8 cellular contexts compared by ENCODE assay signal in the genomic region with DNA sequence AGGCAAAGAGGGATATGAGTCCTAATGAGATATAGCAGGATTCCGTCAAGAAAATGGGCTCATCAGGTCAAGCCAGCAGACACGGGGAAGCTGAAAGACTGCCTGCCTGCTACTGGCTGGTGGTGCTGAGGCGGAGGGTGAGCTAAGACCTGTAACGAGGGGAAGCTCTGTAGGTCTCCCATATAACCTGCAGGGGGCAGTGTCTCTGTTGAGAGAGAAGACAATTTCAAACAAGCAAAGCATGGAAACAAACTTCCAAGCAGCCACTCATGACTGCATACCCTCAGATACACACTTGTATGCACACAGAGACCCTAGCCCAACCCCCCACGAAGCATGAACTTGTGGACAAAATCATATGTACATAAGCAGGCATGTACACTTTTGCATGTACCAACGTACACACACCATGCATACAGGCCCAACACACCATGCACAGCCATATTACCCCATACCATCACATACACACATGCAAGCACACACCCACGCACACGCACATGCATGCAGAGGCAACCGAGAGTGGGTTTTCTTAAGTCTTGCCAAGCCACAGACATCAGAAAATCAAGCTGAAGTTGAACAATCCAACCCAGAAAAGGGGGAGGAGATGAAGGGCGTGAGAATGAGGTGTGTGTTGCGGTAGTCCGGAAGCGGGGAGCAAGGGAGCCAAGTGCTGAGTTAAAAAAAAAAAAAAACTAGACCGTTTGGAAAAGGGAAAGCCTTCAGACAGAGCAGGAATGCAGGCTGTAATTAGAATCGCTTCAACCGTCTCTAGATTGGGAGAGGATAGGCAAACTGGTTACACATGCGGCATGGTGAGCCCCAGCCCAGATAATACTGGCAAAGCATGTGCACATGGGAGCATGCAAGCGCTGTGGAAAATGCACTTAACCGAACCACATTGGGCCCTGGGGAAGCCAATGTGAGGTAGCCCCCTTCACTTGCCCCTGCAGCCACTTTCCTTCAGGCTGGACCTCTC.
DNase-seq lines count a peak whose midpoint lies in the region; ATAC-seq, FAIRE-seq and TF ChIP-seq lines count a peak whose summit lies in the region.

No MANE protein-coding gene starts in this region.

- H3K27ac ChIP-seq in A549 (no peak overlapping the region), RWPE2 (ENCODE audit: poor library complexity, severe bottlenecking) (no peak overlapping the region)

- no peak overlapping the region for H3K4me3 Mint-ChIP-seq in stimulated activated memory B cell treated with anti-CD40 and anti-IgM and Interleukin-4, amounts not matched to agents 10 μg/mL and 1 μg/mL and 100 μg/mL, for 72 hours

- no peaks in the 10 kb centered on the region for H3K4me1 Mint-ChIP-seq in stimulated activated memory B cell treated with anti-CD40 and anti-IgM and Interleukin-4, amounts not matched to agents 10 μg/mL and 1 μg/mL and 100 μg/mL, for 72 hours

- H3K36me3 ChIP-seq in GM06990 (ENCODE audit: control insufficient read depth, insufficient read depth, low read length), result no peaks in the 10 kb centered on the region
- no peaks in the 10 kb centered on the region for H3K36me3 ChIP-seq in RWPE2 (ENCODE audit: low read depth)
- H3K36me3 ChIP-seq in bronchial epithelial cell (ENCODE audit: control insufficient read depth, insufficient read depth, low read length), result no peaks in the 10 kb centered on the region

- DNase-seq in A549 (ENCODE audit: low read depth in 1 of 2, low spot score in 1 of 2) (peak; percentile 58 to 67), GM06990 (ENCODE audit: extremely low read depth, insufficient read length) (no peak), HS-27A (ENCODE audit: low read depth) (peak; percentile 2), RWPE2 (ENCODE audit: low spot score) (no peak), bronchial epithelial cell (ENCODE audit: low read depth) (peak; percentile 56), kidney tubule cell (ENCODE audit: low spot score) (peak; percentile 61), stromal cell of bone marrow (ENCODE audit: low read depth) (peak; percentile 13)

- no peak for TF ChIP-seq EP300 in A549 (IDR thresholded peaks at IDR 0.05)

- peak; percentile 28 to 29; a peak in 3 of 5 replicates for TF ChIP-seq RAD21 in A549 (conservative IDR thresholded peaks at IDR 0.05 in 1 of 2, IDR thresholded peaks at IDR 0.05 in 1 of 2)

- no peaks in the 10 kb centered on the region; the same call in 1 of the 2 replicates for H3K27me3 ChIP-seq in GM06990 (replicated peaks; ENCODE audit: control insufficient read depth, insufficient read depth, low read length)
- H3K27me3 ChIP-seq in RWPE2 (ENCODE audit: insufficient read depth, poor library complexity, severe bottlenecking), result no peaks in the 10 kb centered on the region
- no peaks in the 10 kb centered on the region for H3K27me3 ChIP-seq in bronchial epithelial cell (ENCODE audit: control insufficient read depth, insufficient read depth, low read length)

- no peak overlapping the region for H3K4me2 ChIP-seq in A549

- WGBS in A549 (ENCODE audit: missing lambda C conversion rate), result 68% methylated on average over 16 of the region's 19 CpGs

- CTCF ChIA-PET in A549 (lab: Yijun Ruan, JAX), result interaction anchor here (0.6 to 2.2 kb wide), 14 partner anchors 9 to 128 kb away, joined by 3 to 7 read pairs (median 3); no protein-coding TSS in a partner anchor

- H3K36me3 Mint-ChIP-seq in stimulated activated memory B cell treated with anti-CD40 and anti-IgM and Interleukin-4, amounts not matched to agents 10 μg/mL and 1 μg/mL and 100 μg/mL, for 72 hours, result no peaks in the 10 kb centered on the region

- no peak for TF ChIP-seq POLR2A in A549 (IDR thresholded peaks at IDR 0.05; ENCODE audit: low read length)

- FAIRE-seq in A549 (lab: Jason Lieb, UNC) (no peak), bronchial epithelial cell (lab: Jason Lieb, UNC) (peak; percentile 18)

- no peaks in the 10 kb centered on the region for H3K9me3 ChIP-seq in A549
- H3K9me3 ChIP-seq in RWPE2 (ENCODE audit: severe bottlenecking), result no peaks in the 10 kb centered on the region

- POLR2A ChIA-PET in A549 (lab: Yijun Ruan, JAX), result interaction anchor here (0.6 kb wide), 1 partner anchor 266 kb away, joined by 3 read pairs; a partner anchor contains a TSS

- H3K4me1 ChIP-seq in A549 (no peaks in the 10 kb centered on the region), RWPE2 (ENCODE audit: insufficient read depth, poor library complexity, severe bottlenecking) (no peaks in the 10 kb centered on the region)

- peak; percentile 86 to 91; a peak in 5 of 6 replicates for ATAC-seq in A549
- ATAC-seq in RWPE2 (ENCODE audit: low read depth), result no peak
- ATAC-seq in stimulated activated memory B cell treated with anti-CD40 and anti-IgM and Interleukin-4, amounts not matched to agents 10 μg/mL and 1 μg/mL and 100 μg/mL, for 72 hours, result no peak

- no peaks in the 10 kb centered on the region for H3K9me3 Mint-ChIP-seq in stimulated activated memory B cell treated with anti-CD40 and anti-IgM and Interleukin-4, amounts not matched to agents 10 μg/mL and 1 μg/mL and 100 μg/mL, for 72 hours

- H3K4me3 ChIP-seq in A549, result no peak overlapping the region
- H3K4me3 ChIP-seq in GM06990 (replicated peaks; ENCODE audit: low read depth, low read length), result no peak overlapping the region
- no peak overlapping the region for H3K4me3 ChIP-seq in RWPE2 (ENCODE audit: severe bottlenecking)
- no peak overlapping the region for H3K4me3 ChIP-seq in bronchial epithelial cell (ENCODE audit: low read depth, low read length)

- no peaks in the 10 kb centered on the region for H3K27me3 Mint-ChIP-seq in stimulated activated memory B cell treated with anti-CD40 and anti-IgM and Interleukin-4, amounts not matched to agents 10 μg/mL and 1 μg/mL and 100 μg/mL, for 72 hours

- TF ChIP-seq CTCF in A549 (IDR thresholded peaks at IDR 0.05) (peak; percentile 42), GM06990 (IDR thresholded peaks at IDR 0.05; ENCODE audit: insufficient read depth, low read length, poor library complexity, severe bottlenecking) (peak; percentile 75), RWPE2 (IDR thresholded peaks at IDR 0.05; ENCODE audit: poor library complexity, severe bottlenecking) (peak; percentile 28), bronchial epithelial cell (IDR thresholded peaks at IDR 0.05; ENCODE audit: insufficient read depth, low read length, severe bottlenecking) (peak; percentile 59)

- no peak overlapping the region for H3K27ac Mint-ChIP-seq in stimulated activated memory B cell treated with anti-CD40 and anti-IgM and Interleukin-4, amounts not matched to agents 10 μg/mL and 1 μg/mL and 100 μg/mL, for 72 hours

TF ChIP-seq in A549, 52 proteins besides CTCF, POLR2A, EP300 and RAD21:
- TF ChIP-seq RNF2 (IDR thresholded peaks at IDR 0.05; ENCODE audit: borderline replicate concordance, low read depth) (no peak), HDAC2 (IDR thresholded peaks at IDR 0.05) (no peak), SMC3 (IDR thresholded peaks at IDR 0.05) (peak; percentile 37), HOXB13 (CRISPR knock-in tag; IDR thresholded peaks at IDR 0.05; ENCODE audit: low read depth) (no peak)

Comparison
In these comparisons a context has a peak if more than half of its experiments do, and no peak if none do; other contexts are left out.
1. ATAC-seq: peak in A549 (2 of 2); none in RWPE2 (single experiment) and stimulated activated memory B cell treated with anti-CD40 and anti-IgM and Interleukin-4, amounts not matched to agents 10 μg/mL and 1 μg/mL and 100 μg/mL, for 72 hours (single experiment).
2. DNase-seq: peak in A549 (2 of 2), HS-27A (single experiment), bronchial epithelial cell (single experiment), kidney tubule cell (single experiment) and stromal cell of bone marrow (single experiment); none in GM06990 (single experiment) and RWPE2 (single experiment).
3. Peak in every context shown above with its lines, with median percentiles within 50 percentile points of each other: CTCF ChIP-seq.